ENCODE assay signal across 19 cellular contexts in genomic region chr18:12564378-12564777, GRCh38.
A peak's percentile ranks its signal among the peaks of the same experiment; 100 is the strongest.
DNase-seq lines count a peak whose midpoint lies in the region; ATAC-seq, FAIRE-seq and TF ChIP-seq lines count a peak whose summit lies in the region.
"Had no signal": no experiment of that assay in that cellular context is flagged by ENCODE, and none has a peak within 500 bp of the region (broad histone marks: within the 10 kb centered on the region; RNA-seq: fewer than 3 reads in every experiment).

No MANE protein-coding gene starts in this region.

- 66% methylated on average over 2 of the region's 2 CpGs for WGBS in liver
- WGBS in HepG2 (ENCODE audit: low lambda C conversion rate): 86% methylated on average over 2 of the region's 2 CpGs
- 83 to 100% methylated on average over 1 to 2 of the region's 2 CpGs for WGBS in endodermal cell (ENCODE audit: insufficient coverage in 1 of 2, insufficient read length in 1 of 2), 2 experiments
- WGBS in mesendoderm (ENCODE audit: extremely low coverage, insufficient coverage, low lambda C conversion rate): no CpG with 5 or more reads among the region's 2 CpGs
- WGBS in esophagus muscularis mucosa: 93% methylated on average over 2 of the region's 2 CpGs

- H3K79me2 ChIP-seq in HepG2 (ENCODE audit: insufficient read depth, low read length) (no peaks in the 10 kb centered on the region), mesendoderm (ENCODE audit: control insufficient read depth, insufficient read depth, low read length) (no peaks in the 10 kb centered on the region)

- no peaks in the 10 kb centered on the region for H3K27me3 Mint-ChIP-seq in endodermal cell (ENCODE audit: insufficient read depth)

- H3K23ac ChIP-seq in mesendoderm (ENCODE audit: low read length): no peak overlapping the region

- BruUV-seq in HepG2 (replicated peaks; lab: Mats Ljungman, UMichigan): no TSS peak

- H3K27ac ChIP-seq in liver (ENCODE audit: low read depth in 1 of 2, low read length in 2 of 2) (peak overlapping the region in 1 of 2 donors; percentile 47), HepG2 (ENCODE audit: extremely low read length, insufficient read depth, low read length) (no peak overlapping the region), endodermal cell (ENCODE audit: low read depth, low read length) (no peak overlapping the region), mesendoderm (ENCODE audit: low read depth, low read length) (no peak overlapping the region), esophagus muscularis mucosa (replicated peaks in 1 of 4) (no peak overlapping the region)
- H3K27ac ChIP-seq: BLaER1, HL-60 had no signal

- no peak overlapping the region for H3K4ac ChIP-seq in mesendoderm (ENCODE audit: low read depth, low read length)

- H3K4me1 Mint-ChIP-seq in endodermal cell: peaks cover 5% of the 10 kb centered on the region
- H3K4me1 Mint-ChIP-seq: CD8-positive, alpha-beta memory T cell had no signal

- no peak overlapping the region for H3K56ac ChIP-seq in mesendoderm (ENCODE audit: low read length)

- peak overlapping the region; percentile 28 for H4K8ac ChIP-seq in mesendoderm (ENCODE audit: low read depth, low read length)

- H3K9me3 ChIP-seq in liver (ENCODE audit: control insufficient read depth in 4 of 4, low read length in 3 of 4) (peaks cover 0 to under 1% (median 0%) of the 10 kb centered on the region in 4 donors), HepG2 (ENCODE audit: low read length) (no peaks in the 10 kb centered on the region), endodermal cell (ENCODE audit: control insufficient read depth, low read length) (peaks cover 13% of the 10 kb centered on the region), esophagus muscularis mucosa (peaks cover 0 to 3% (median 0%) of the 10 kb centered on the region in 4 donors)
- H3K9me3 ChIP-seq: Caco-2, HAP-1 had no signal

- TF ChIP-seq CTCF in liver (IDR thresholded peaks at IDR 0.05; ENCODE audit: low read depth, low read length, missing input control) (no peak), HepG2 (CRISPR knock-in tag; IDR thresholded peaks at IDR 0.05) (no peak), endodermal cell (conservative IDR thresholded peaks at IDR 0.05) (no peak), esophagus muscularis mucosa (IDR thresholded peaks at IDR 0.05) (no peak)

- in situ Hi-C loops in HepG2 (cut with HindIII; ENCODE audit: extremely low pct_ligation_motif_present, low pct_unique_long_range_greater_than_20kb): no loop called here

- H4K20me1 ChIP-seq in HepG2 (ENCODE audit: insufficient read depth, low read length): no peaks in the 10 kb centered on the region
- H4K20me1 ChIP-seq: BLaER1 had no signal

- DNase-seq in HepG2 (ENCODE audit: low spot score) (no peak), endodermal cell (no peak), mesendoderm (no peak), NCI-H2107 (lab: John Stamatoyannopoulos, UW) (no peak), esophagus muscularis mucosa (ENCODE audit: extremely low spot score) (no peak)
- DNase-seq: 8988T; AML-193; Caco-2; CD8-positive, alpha-beta memory T cell; DND-41; GDM1 had no signal

- H3K9me3 Mint-ChIP-seq in endodermal cell: peaks cover 23% of the 10 kb centered on the region

- no peak overlapping the region for H2BK5ac ChIP-seq in mesendoderm (ENCODE audit: low read length)

- no peaks in the 10 kb centered on the region for H3K79me1 ChIP-seq in mesendoderm (ENCODE audit: low read length)

- H3K27me3 ChIP-seq in liver (ENCODE audit: control insufficient read depth in 4 of 4, insufficient read depth in 4 of 4, low read length in 3 of 4) (no peaks in the 10 kb centered on the region), HepG2 (ENCODE audit: control insufficient read depth in 1 of 2, insufficient read depth in 2 of 2, low read length in 2 of 2) (no peaks in the 10 kb centered on the region), endodermal cell (ENCODE audit: control insufficient read depth, insufficient read depth, low read length, poor library complexity, severe bottlenecking) (no peaks in the 10 kb centered on the region), mesendoderm (ENCODE audit: insufficient read depth, low read length, poor library complexity) (no peaks in the 10 kb centered on the region), esophagus muscularis mucosa (no peaks in the 10 kb centered on the region)
- H3K27me3 ChIP-seq: BLaER1 had no signal

- H3K4me3 Mint-ChIP-seq in endodermal cell: no peak overlapping the region
- H3K4me3 Mint-ChIP-seq: CD8-positive, alpha-beta memory T cell had no signal

- H2AK5ac ChIP-seq in mesendoderm (ENCODE audit: low read length): no peak overlapping the region

- no peak overlapping the region for H3K4me3 ChIP-seq in liver (ENCODE audit: low read depth in 1 of 3, low read length in 3 of 3)
- H3K4me3 ChIP-seq in HepG2 (replicated peaks in 1 of 3; ENCODE audit: insufficient read depth in 1 of 3, low read depth in 2 of 3, low read length in 3 of 3): no peak overlapping the region
- no peak overlapping the region for H3K4me3 ChIP-seq in endodermal cell (ENCODE audit: low read length)
- H3K4me3 ChIP-seq in mesendoderm (ENCODE audit: low read length): no peak overlapping the region
- H3K4me3 ChIP-seq in esophagus muscularis mucosa: no peak overlapping the region
- H3K4me3 ChIP-seq: BLaER1, HAP-1, K562 had no signal

- ATAC-seq in HepG2 (no peak), HG02642 (IDR thresholded peaks at IDR 0.05; ENCODE audit: poor library complexity, unreplicated experiment) (no peak)
- ATAC-seq: K562 had no signal

- H2BK15ac ChIP-seq in mesendoderm (replicated peaks; ENCODE audit: low read depth): no peak overlapping the region

- intact Hi-C loops in HepG2 (cut with micrococcal nuclease; ENCODE audit: unreplicated experiment) (no loop called here), esophagus muscularis mucosa (cut with DNase I) (no loop called here)

- H2BK120ac ChIP-seq in mesendoderm (ENCODE audit: low read depth, low read length): no peak overlapping the region

- H3K36me3 ChIP-seq in liver (ENCODE audit: control insufficient read depth in 4 of 4, insufficient read depth in 3 of 4, low read depth in 1 of 4, low read length in 3 of 4) (no peaks in the 10 kb centered on the region), HepG2 (replicated peaks in 1 of 2; ENCODE audit: control insufficient read depth in 1 of 2, insufficient read depth in 2 of 2, low read length in 2 of 2) (no peaks in the 10 kb centered on the region), endodermal cell (ENCODE audit: control insufficient read depth, insufficient read depth, low read length) (no peaks in the 10 kb centered on the region), mesendoderm (ENCODE audit: control insufficient read depth, insufficient read depth, low read length) (no peaks in the 10 kb centered on the region), esophagus muscularis mucosa (no peaks in the 10 kb centered on the region)
- H3K36me3 ChIP-seq: BLaER1, HAP-1 had no signal

- TF ChIP-seq POLR2A in HepG2 (IDR thresholded peaks at IDR 0.05; ENCODE audit: insufficient read depth in 1 of 2, low read depth in 2 of 2, low read length in 2 of 2): no peak
- TF ChIP-seq POLR2A in esophagus muscularis mucosa (IDR thresholded peaks at IDR 0.05; ENCODE audit: low read depth): no peak

- CTCF ChIA-PET in HepG2 (lab: Yijun Ruan, JAX; ENCODE audit: low intra/inter-chr PET ratio, low total read pairs): no interaction called here

- no peak for TF ChIP-seq EP300 in HepG2 (IDR thresholded peaks at IDR 0.05; ENCODE audit: low read depth in 2 of 2, low read length in 2 of 2)
- TF ChIP-seq EP300 in HepG2 (CRISPR knock-in tag; IDR thresholded peaks at IDR 0.05; ENCODE audit: borderline replicate concordance): no peak
- no peak for TF ChIP-seq EP300 in esophagus muscularis mucosa (IDR thresholded peaks at IDR 0.05)

- no peak overlapping the region for H4K5ac ChIP-seq in mesendoderm (ENCODE audit: low read length)

- no peak for TF ChIP-seq RAD21 in liver (IDR thresholded peaks at IDR 0.05)
- TF ChIP-seq RAD21 in HepG2 (CRISPR knock-in tag; IDR thresholded peaks at IDR 0.05): no peak

- POLR2A ChIA-PET in HepG2 (lab: Yijun Ruan, JAX): no interaction called here

- H3K4me1 ChIP-seq in liver (ENCODE audit: control insufficient read depth in 4 of 4, insufficient read depth in 4 of 4, low read length in 3 of 4) (peaks cover 0 to 4% (median 0%) of the 10 kb centered on the region in 4 donors), HepG2 (ENCODE audit: insufficient read depth, low read length) (peaks cover 10% of the 10 kb centered on the region; the same call in 1 of the 2 replicates), endodermal cell (ENCODE audit: control insufficient read depth, insufficient read depth, low read length) (no peaks in the 10 kb centered on the region), mesendoderm (ENCODE audit: control insufficient read depth, low read depth, low read length) (no peaks in the 10 kb centered on the region), esophagus muscularis mucosa (peaks cover 0 to 2% (median 0%) of the 10 kb centered on the region in 4 donors)
- H3K4me1 ChIP-seq: BLaER1, Caco-2, HAP-1 had no signal

- H3K36me3 Mint-ChIP-seq in endodermal cell (ENCODE audit: low read depth): peaks cover 11% of the 10 kb centered on the region

- H3K9ac ChIP-seq in liver (ENCODE audit: low read depth in 1 of 2, low read length in 2 of 2) (no peak overlapping the region), HepG2 (ENCODE audit: insufficient read depth, low read depth, low read length) (no peak overlapping the region), endodermal cell (ENCODE audit: extremely low read depth, low read length, poor library complexity, severe bottlenecking) (no peak overlapping the region), mesendoderm (ENCODE audit: low read length) (no peak overlapping the region)
- H3K9ac ChIP-seq: BLaER1 had no signal

- H2AFZ ChIP-seq in HepG2 (ENCODE audit: low read length): no peak overlapping the region

- peak overlapping the region; percentile 37 for H3K27ac Mint-ChIP-seq in endodermal cell
- H3K27ac Mint-ChIP-seq: CD8-positive, alpha-beta memory T cell had no signal

- H3K4me2 ChIP-seq in HepG2 (ENCODE audit: low read depth, low read length) (no peak overlapping the region), mesendoderm (ENCODE audit: low read length) (no peak overlapping the region)
- H3K4me2 ChIP-seq: BLaER1 had no signal

- FAIRE-seq in HepG2 (lab: Jason Lieb, UNC): no peak
- FAIRE-seq: GM12892, GM19239, K562 had no signal

- H3K18ac ChIP-seq in mesendoderm (ENCODE audit: low read length): no peak overlapping the region

TF ChIP-seq in liver, 16 proteins besides CTCF, POLR2A, EP300 and RAD21 (continues in another document):
- TF ChIP-seq FOXA2 (IDR thresholded peaks at IDR 0.05) (peak; percentile 69), NR2F2 (IDR thresholded peaks at IDR 0.05) (no peak), HNF4A (conservative IDR thresholded peaks at IDR 0.05) (peak in 1 of 2 donors; percentile 50), RXRA (IDR thresholded peaks at IDR 0.05) (peak in 1 of 2 donors; percentile 37), YY1 (IDR thresholded peaks at IDR 0.05) (peak; percentile 17)

TF ChIP-seq in HepG2, 621 proteins besides CTCF, POLR2A, EP300 and RAD21 (continues in another document):
- no peak for TF ChIP-seq RBFOX2 (IDR thresholded peaks at IDR 0.05; ENCODE audit: low read depth, low read length)
- no peak for TF ChIP-seq SNAPC5 (CRISPR knock-in tag; IDR thresholded peaks at IDR 0.05; ENCODE audit: borderline replicate concordance)
- TF ChIP-seq CBX1 (IDR thresholded peaks at IDR 0.05; ENCODE audit: low read depth): no peak
- TF ChIP-seq MED8 (CRISPR knock-in tag; IDR thresholded peaks at IDR 0.05; ENCODE audit: insufficient replicate concordance): no peak
